In genomic region chr13:113547248-113547971, GRCh38 we compare ENCODE assay signal across 11 cellular contexts. TPM values are rescaled to one million over a fixed set of nuclear protein-coding genes. Genes with fewer than 3 reads are reported as not detected.
DNase-seq lines count a peak whose midpoint lies in the region; ATAC-seq and TF ChIP-seq lines count a peak whose summit lies in the region.
"Had no signal": no experiment of that assay in that cellular context is flagged by ENCODE, and none has a peak within 500 bp of the region (broad histone marks: within the 10 kb centered on the region; RNA-seq: fewer than 3 reads in every experiment).

No MANE protein-coding gene starts in this region.

- peaks cover 14% of the 10 kb centered on the region for H3K27me3 Mint-ChIP-seq in endothelial cell (ENCODE audit: unreplicated experiment)
- H3K27me3 Mint-ChIP-seq in stimulated activated memory B cell treated with anti-CD40 and anti-IgM and Interleukin-4, amounts not matched to agents 10 μg/mL and 1 μg/mL and 100 μg/mL, for 72 hours = no peaks in the 10 kb centered on the region

- intact Hi-C loops in uterus (cut with DNase I; ENCODE audit: low total_unique reads) = no loop called here

- H3K27me3 ChIP-seq in uterus = no peaks in the 10 kb centered on the region

- H3K4me1 Mint-ChIP-seq in endothelial cell (ENCODE audit: unreplicated experiment) = peaks cover 60% of the 10 kb centered on the region
- H3K4me1 Mint-ChIP-seq in stimulated activated memory B cell treated with anti-CD40 and anti-IgM and Interleukin-4, amounts not matched to agents 10 μg/mL and 1 μg/mL and 100 μg/mL, for 72 hours = peaks cover 12% of the 10 kb centered on the region

- H3K4me1 ChIP-seq in uterus = peaks cover 0 to 21% of the 10 kb centered on the region in 2 donors

- no peaks in the 10 kb centered on the region for H3K9me3 ChIP-seq in uterus

- H3K27ac Mint-ChIP-seq in endothelial cell (ENCODE audit: unreplicated experiment) = peak overlapping the region; percentile 97
- no peak overlapping the region for H3K27ac Mint-ChIP-seq in stimulated activated memory B cell treated with anti-CD40 and anti-IgM and Interleukin-4, amounts not matched to agents 10 μg/mL and 1 μg/mL and 100 μg/mL, for 72 hours
- H3K27ac Mint-ChIP-seq: activated T-helper 2 cell treated with anti-CD3 and anti-CD28 coated beads, Interferon-gamma antibody, Interleukin-2, Interleukin-4, amounts not matched to agents 10 μg/mL and 5 μg/mL and 100 μg/mL, durations not matched to agents 14 hours and 24 hours and 36 hours had no signal

- H3K36me3 Mint-ChIP-seq in endothelial cell (ENCODE audit: low read depth, unreplicated experiment) = peaks cover 42% of the 10 kb centered on the region
- peaks cover 46% of the 10 kb centered on the region for H3K36me3 Mint-ChIP-seq in stimulated activated memory B cell treated with anti-CD40 and anti-IgM and Interleukin-4, amounts not matched to agents 10 μg/mL and 1 μg/mL and 100 μg/mL, for 72 hours

- H3K27ac ChIP-seq in uterus = peak overlapping the region; percentile 40 to 57

- TF ChIP-seq CTCF in endothelial cell (IDR thresholded peaks at IDR 0.05; ENCODE audit: unreplicated experiment) (no peak), uterus (IDR thresholded peaks at IDR 0.05) (no peak)

- no peak for TF ChIP-seq POLR2A in uterus (IDR thresholded peaks at IDR 0.05)

- H3K4me3 Mint-ChIP-seq in endothelial cell (ENCODE audit: unreplicated experiment) = peak overlapping the region; percentile 31
- no peak overlapping the region for H3K4me3 Mint-ChIP-seq in stimulated activated memory B cell treated with anti-CD40 and anti-IgM and Interleukin-4, amounts not matched to agents 10 μg/mL and 1 μg/mL and 100 μg/mL, for 72 hours

- no peak overlapping the region for H3K4me3 ChIP-seq in uterus

- no peaks in the 10 kb centered on the region for H3K36me3 ChIP-seq in uterus

- ATAC-seq in stimulated activated memory B cell treated with anti-CD40 and anti-IgM and Interleukin-4, amounts not matched to agents 10 μg/mL and 1 μg/mL and 100 μg/mL, for 72 hours = no peak
- no peak for ATAC-seq in GM21381 (IDR thresholded peaks at IDR 0.05; ENCODE audit: unreplicated experiment)

- no peaks in the 10 kb centered on the region for H3K9me3 Mint-ChIP-seq in endothelial cell (ENCODE audit: unreplicated experiment)
- H3K9me3 Mint-ChIP-seq in stimulated activated memory B cell treated with anti-CD40 and anti-IgM and Interleukin-4, amounts not matched to agents 10 μg/mL and 1 μg/mL and 100 μg/mL, for 72 hours = no peaks in the 10 kb centered on the region
- H3K9me3 Mint-ChIP-seq: activated T-helper 2 cell treated with anti-CD3 and anti-CD28 coated beads, Interferon-gamma antibody, Interleukin-2, Interleukin-4, amounts not matched to agents 10 μg/mL and 5 μg/mL and 100 μg/mL, durations not matched to agents 14 hours and 24 hours and 36 hours had no signal

- DNase-seq in activated CD8-positive, alpha-beta memory T cell treated with anti-CD3 and anti-CD28 coated beads for 24 hours = peak; percentile 30
- DNase-seq in activated CD8-positive, alpha-beta memory T cell treated with anti-CD3 and anti-CD28 coated beads, Interleukin-2, amount 50 U/mL, for 4 hours = no peak
- DNase-seq in endothelial cell (ENCODE audit: low spot score) = no peak
- peak; percentile 16 for DNase-seq in medulla oblongata (ENCODE audit: extremely low spot score)
- no peak for DNase-seq in uterus
- DNase-seq in MV-4-11 (lab: John Stamatoyannopoulos, UW) = no peak
- DNase-seq: effector CD8-positive, alpha-beta T cell; NCI-H1694 treated with DMSO at 0.1 percent for 48 hours had no signal

RNA-seq across cellular contexts. Expression of gene TFDP1, which starts 37.1 kb away (rescaled TPM):
- total RNA-seq in endothelial cell (ENCODE audit: unreplicated experiment) = 65.8 TPM
- total RNA-seq in uterus = 100 to 1,000 TPM in 1 of 4 donors, 10 to 100 TPM in 3; 10.3 to 101 (median 52.3) TPM

RNA-seq across cellular contexts. Expression of gene DCUN1D2, which starts 56.9 kb away (rescaled TPM):
- total RNA-seq in endothelial cell (ENCODE audit: unreplicated experiment) (23.9 TPM), uterus (10 to 100 TPM in 3 of 4 donors, 1 to 10 TPM in 1; 7.7 to 68.2 (median 29.3) TPM)

Comparison
In these comparisons a context has a peak if more than half of its experiments do, and no peak if none do; other contexts are left out.
1. DNase-seq: peak in activated CD8-positive, alpha-beta memory T cell treated with anti-CD3 and anti-CD28 coated beads for 24 hours (single experiment) and medulla oblongata (single experiment); none in activated CD8-positive, alpha-beta memory T cell treated with anti-CD3 and anti-CD28 coated beads, Interleukin-2, amount 50 U/mL, for 4 hours (single experiment), endothelial cell (single experiment), uterus (0 of 2) and MV-4-11 (single experiment).